In genomic region chr5:140579188-140579747, GRCh38 we compare ENCODE assay signal across 2 cellular contexts. TPM values are rescaled to one million over a fixed set of nuclear protein-coding genes. Genes with fewer than 3 reads are reported as not detected.
"Had no signal": no experiment of that assay in that cellular context is flagged by ENCODE, and none has a peak within 500 bp of the region (broad histone marks: within the 10 kb centered on the region; RNA-seq: fewer than 3 reads in every experiment).

No MANE protein-coding gene starts in this region.

RNA-seq across cellular contexts. Expression of gene EIF4EBP3, which starts 31.8 kb away (rescaled TPM):
- total RNA-seq: occipital lobe, temporal lobe had no signal
